ENCODE assay signal across 12 cellular contexts in genomic region chr11:111870113-111870512, GRCh38. TPM values are rescaled to one million over a fixed set of nuclear protein-coding genes. Genes with fewer than 3 reads are reported as not detected.
DNase-seq lines count a peak whose midpoint lies in the region; ATAC-seq and TF ChIP-seq lines count a peak whose summit lies in the region.
"Had no signal": no experiment of that assay in that cellular context is flagged by ENCODE, and none has a peak within 500 bp of the region (broad histone marks: within the 10 kb centered on the region; RNA-seq: fewer than 3 reads in every experiment).

No MANE protein-coding gene starts in this region.

- H3K4me3 Mint-ChIP-seq in activated naive CD8-positive, alpha-beta T cell treated with anti-CD3 and anti-CD28 coated beads, Interleukin-2, amount 10 ng/mL, durations not matched to agents 7 days and 5 days, result peak overlapping the region; percentile 53

- peak overlapping the region; percentile 82; the same call in 1 of the 2 replicates for H3K9ac ChIP-seq in BLaER1

- no peaks in the 10 kb centered on the region for H3K9me3 Mint-ChIP-seq in activated naive CD8-positive, alpha-beta T cell treated with anti-CD3 and anti-CD28 coated beads, Interleukin-2, amount 10 ng/mL, durations not matched to agents 7 days and 5 days
- H3K9me3 Mint-ChIP-seq: WTC11 had no signal

- H3K27me3 Mint-ChIP-seq in activated naive CD8-positive, alpha-beta T cell treated with anti-CD3 and anti-CD28 coated beads, Interleukin-2, amount 10 ng/mL, durations not matched to agents 7 days and 5 days, result no peaks in the 10 kb centered on the region

- H3K36me3 ChIP-seq in BLaER1, result peaks cover 39% of the 10 kb centered on the region
- H3K36me3 ChIP-seq in muscle layer of duodenum (ENCODE audit: control insufficient read depth in 1 of 2, insufficient read depth in 2 of 2, low read length in 2 of 2), result peaks cover 12 to 35% of the 10 kb centered on the region in 2 donors
- H3K36me3 ChIP-seq: neutrophil had no signal

- H3K4me1 ChIP-seq in BLaER1 (peaks cover 18% of the 10 kb centered on the region), muscle layer of duodenum (ENCODE audit: control insufficient read depth in 1 of 2, insufficient read depth in 2 of 2, low read length in 2 of 2) (peaks cover 7 to 8% of the 10 kb centered on the region in 2 donors)

- H3K27ac Mint-ChIP-seq in activated naive CD8-positive, alpha-beta T cell treated with anti-CD3 and anti-CD28 coated beads, Interleukin-2, amount 10 ng/mL, durations not matched to agents 7 days and 5 days, result no peak overlapping the region

- H3K4me3 ChIP-seq in BLaER1 (peak overlapping the region; percentile 91), HFF-Myc (replicated peaks; ENCODE audit: low read depth, low read length) (peak overlapping the region; percentile 63; the same call in 1 of the 2 replicates), muscle layer of duodenum (ENCODE audit: low read depth in 1 of 2, low read length in 2 of 2) (peak overlapping the region; percentile 92)

- POLR2A ChIA-PET in activated naive CD8-positive, alpha-beta T cell treated with anti-CD3 and anti-CD28 coated beads, Interleukin-2, amount 10 ng/mL, durations not matched to agents 7 days and 5 days (lab: Charles Lee), result interaction anchor here (1.4 to 2.0 kb wide), 3 partner anchors 69 to 217 kb away, joined by 4 to 8 read pairs (median 5); partner anchors contain the start of genes PPP2R1B, SDHD and TIMM8B

- ATAC-seq in activated naive CD8-positive, alpha-beta T cell treated with anti-CD3 and anti-CD28 coated beads, Interleukin-2, amount 10 ng/mL, durations not matched to agents 7 days and 5 days (ENCODE audit: low read depth), result no peak
- ATAC-seq in GM21367 (IDR thresholded peaks at IDR 0.05; ENCODE audit: unreplicated experiment), result no peak

- no peak for TF ChIP-seq CTCF in HFF-Myc (IDR thresholded peaks at IDR 0.05; ENCODE audit: low read depth, low read length, missing control alignments)

- H3K27ac ChIP-seq in BLaER1 (no peak overlapping the region), muscle layer of duodenum (ENCODE audit: low read length) (no peak overlapping the region)

- DNase-seq in HFF-Myc (ENCODE audit: extremely low read depth, low read depth), result no peak
- no peak for DNase-seq in activated naive CD8-positive, alpha-beta T cell treated with anti-CD3 and anti-CD28 coated beads, Interleukin-2, amount 10 ng/mL, durations not matched to agents 7 days and 5 days
- no peak for DNase-seq in cortex of kidney (lab: John Stamatoyannopoulos, UW)
- DNase-seq in NCI-H82 (lab: John Stamatoyannopoulos, UW), result no peak
- DNase-seq in stimulated activated CD8-positive, alpha-beta memory T cell treated with anti-CD3 and anti-CD28 coated beads, Interleukin-4, amount 100 ng/mL, for 48 hours, result no peak

- no peaks in the 10 kb centered on the region for H4K20me1 ChIP-seq in BLaER1

- H3K9me3 ChIP-seq in BLaER1 (no peaks in the 10 kb centered on the region), muscle layer of duodenum (ENCODE audit: control insufficient read depth in 1 of 2, low read length in 2 of 2) (no peaks in the 10 kb centered on the region)
- H3K9me3 ChIP-seq: neutrophil had no signal

- peak overlapping the region; percentile 77 for H3K4me2 ChIP-seq in BLaER1

- no peaks in the 10 kb centered on the region for H3K27me3 ChIP-seq in BLaER1
- H3K27me3 ChIP-seq in muscle layer of duodenum (ENCODE audit: low read depth, low read length), result no peaks in the 10 kb centered on the region
- H3K27me3 ChIP-seq: neutrophil had no signal

- peaks cover 19% of the 10 kb centered on the region for H3K36me3 Mint-ChIP-seq in activated naive CD8-positive, alpha-beta T cell treated with anti-CD3 and anti-CD28 coated beads, Interleukin-2, amount 10 ng/mL, durations not matched to agents 7 days and 5 days

- H3K4me1 Mint-ChIP-seq in activated naive CD8-positive, alpha-beta T cell treated with anti-CD3 and anti-CD28 coated beads, Interleukin-2, amount 10 ng/mL, durations not matched to agents 7 days and 5 days, result peaks cover 16% of the 10 kb centered on the region

RNA-seq across cellular contexts. Expression of gene ALG9, which starts 1.3 kb away (rescaled TPM):
- 10 to 100 TPM; 26.8 to 28.8 TPM for total RNA-seq in activated naive CD8-positive, alpha-beta T cell treated with anti-CD3 and anti-CD28 coated beads, Interleukin-2, amount 10 ng/mL, durations not matched to agents 7 days and 5 days

RNA-seq across cellular contexts. Expression of gene FDXACB1, which starts 8.9 kb away (rescaled TPM):
- total RNA-seq in activated naive CD8-positive, alpha-beta T cell treated with anti-CD3 and anti-CD28 coated beads, Interleukin-2, amount 10 ng/mL, durations not matched to agents 7 days and 5 days, result 1 to 10 TPM; 3.4 to 3.5 TPM

RNA-seq across cellular contexts. Expression of gene CFAP68, which starts 9.2 kb away (rescaled TPM):
- total RNA-seq in activated naive CD8-positive, alpha-beta T cell treated with anti-CD3 and anti-CD28 coated beads, Interleukin-2, amount 10 ng/mL, durations not matched to agents 7 days and 5 days, result 10 to 100 TPM; 20.4 to 22.9 TPM

RNA-seq across cellular contexts. Expression of gene CRYAB, which starts 41.5 kb away (rescaled TPM):
- not detected for total RNA-seq in activated naive CD8-positive, alpha-beta T cell treated with anti-CD3 and anti-CD28 coated beads, Interleukin-2, amount 10 ng/mL, durations not matched to agents 7 days and 5 days
- total RNA-seq: Daoy, HT-29 had no signal

RNA-seq across cellular contexts. Expression of gene HSPB2, which starts 42.4 kb away (rescaled TPM):
- total RNA-seq in activated naive CD8-positive, alpha-beta T cell treated with anti-CD3 and anti-CD28 coated beads, Interleukin-2, amount 10 ng/mL, durations not matched to agents 7 days and 5 days, result under 1 TPM in 1 of 2 experiments, not detected in 1; 0.23 TPM
- total RNA-seq: Daoy, HT-29 had no signal
